In the genomic region with DNA sequence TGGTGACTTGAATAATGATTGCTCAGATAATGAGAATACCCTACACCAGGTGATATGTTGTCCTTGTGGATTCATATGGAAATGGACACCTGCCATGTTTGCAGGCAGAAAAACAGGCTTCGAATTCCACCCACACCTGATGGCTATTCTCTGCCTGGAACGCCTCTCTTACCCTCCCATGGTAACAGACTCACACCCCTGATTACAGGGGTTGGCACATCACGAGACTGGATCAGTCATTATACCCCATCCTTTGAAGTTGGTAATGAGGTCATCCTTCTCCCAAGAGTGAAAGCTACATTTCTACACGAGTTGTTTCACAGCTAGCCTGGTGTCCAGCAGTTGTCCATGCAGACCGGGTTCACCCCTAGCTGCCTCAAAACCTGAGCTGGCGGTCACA, we compare ENCODE assay signal across 21 cellular contexts.
A peak's percentile ranks its signal among the peaks of the same experiment; 100 is the strongest.
DNase-seq lines count a peak whose midpoint lies in the region; FAIRE-seq and TF ChIP-seq lines count a peak whose summit lies in the region.
"Had no signal": no experiment of that assay in that cellular context is flagged by ENCODE, and none has a peak within 500 bp of the region (broad histone marks: within the 10 kb centered on the region; RNA-seq: fewer than 3 reads in every experiment).

No MANE protein-coding gene starts in this region.

- H3K27ac Mint-ChIP-seq in activated CD4-positive, alpha-beta memory T cell treated with anti-CD3 and anti-CD28 coated beads for 36 hours, result no peak overlapping the region

- DNase-seq in NCI-H1105 treated with DMSO at 0.1 percent for 48 hours (lab: John Stamatoyannopoulos, UW) (peak; percentile 25), NCI-H1105 (lab: John Stamatoyannopoulos, UW) (no peak), NCI-H2107 treated with DMSO at 0.1 percent for 48 hours (lab: John Stamatoyannopoulos, UW; ENCODE audit: unreplicated experiment) (peak; percentile 78), bronchial epithelial cell (ENCODE audit: low read depth) (peak; percentile 51), kidney epithelial cell (ENCODE audit: low read depth) (peak; percentile 25), cardiac septum (ENCODE audit: low spot score) (no peak)
- no peak for DNase-seq in activated CD4-positive, alpha-beta memory T cell treated with anti-CD3 and anti-CD28 coated beads for 36 hours
- no peak for DNase-seq in activated CD4-positive, alpha-beta T cell treated with anti-CD3 and anti-CD28 coated beads, Interleukin-2, amount 50 U/mL, for 1 hour
- DNase-seq: activated CD4-positive, CD25-positive, alpha-beta regulatory T cell treated with anti-CD3 and anti-CD28 coated beads, Interleukin-2, amount 50 U/mL, for 72 hours; activated gamma-delta T cell; central memory CD4-positive, alpha-beta T cell; DMS 273 treated with DMSO at 0.1 percent for 48 hours; NCI-H187 treated with DMSO at 0.1 percent for 48 hours; occipital lobe; sigmoid colon; SJCRH30; stimulated activated CD4-positive, alpha-beta T cell treated with anti-CD3 and anti-CD28 coated beads, Interleukin-1b, Interleukin-23, amount 100 ng/mL, for 48 hours; stimulated activated naive CD8-positive, alpha-beta T cell treated with anti-CD3 and anti-CD28 coated beads, Interleukin-15, amount 100 ng/mL, for 72 hours; T-helper 2 cell had no signal

- H3K27me3 ChIP-seq in bronchial epithelial cell (ENCODE audit: control insufficient read depth, insufficient read depth, low read length) (no peaks in the 10 kb centered on the region), kidney epithelial cell (ENCODE audit: control insufficient read depth, insufficient read depth, low read length) (no peaks in the 10 kb centered on the region)
- H3K27me3 ChIP-seq: BLaER1 treated with 17β-estradiol and CSF1 and Interleukin-3, amounts not matched to agents 10 nM and 100 nM; sigmoid colon; SJCRH30 had no signal

- CTCF ChIA-PET in activated CD4-positive, alpha-beta memory T cell treated with anti-CD3 and anti-CD28 coated beads for 36 hours (lab: Charles Lee), result no interaction called here

- H3K4me3 ChIP-seq in bronchial epithelial cell (ENCODE audit: low read depth, low read length), result no peak overlapping the region
- no peak overlapping the region for H3K4me3 ChIP-seq in kidney epithelial cell (ENCODE audit: low read depth, low read length)
- H3K4me3 ChIP-seq: BLaER1 treated with 17β-estradiol and CSF1 and Interleukin-3, amounts not matched to agents 10 nM and 100 nM; sigmoid colon; SJCRH30 had no signal

- no peaks in the 10 kb centered on the region for H3K4me1 Mint-ChIP-seq in activated CD4-positive, alpha-beta memory T cell treated with anti-CD3 and anti-CD28 coated beads for 36 hours (ENCODE audit: low read depth)
- H3K4me1 Mint-ChIP-seq: stimulated activated naive CD8-positive, alpha-beta T cell treated with anti-CD3 and anti-CD28 coated beads, Interleukin-15, amount 100 ng/mL, for 72 hours had no signal

- POLR2A ChIA-PET in activated CD4-positive, alpha-beta memory T cell treated with anti-CD3 and anti-CD28 coated beads for 36 hours (lab: Charles Lee), result no interaction called here

- no peak overlapping the region for H3K4me3 Mint-ChIP-seq in activated CD4-positive, alpha-beta memory T cell treated with anti-CD3 and anti-CD28 coated beads for 36 hours
- H3K4me3 Mint-ChIP-seq: stimulated activated naive CD8-positive, alpha-beta T cell treated with anti-CD3 and anti-CD28 coated beads, Interleukin-15, amount 100 ng/mL, for 72 hours had no signal

- H3K36me3 Mint-ChIP-seq in activated CD4-positive, alpha-beta memory T cell treated with anti-CD3 and anti-CD28 coated beads for 36 hours, result no peaks in the 10 kb centered on the region

- no peak for TF ChIP-seq CTCF in bronchial epithelial cell (IDR thresholded peaks at IDR 0.05; ENCODE audit: insufficient read depth, low read length, severe bottlenecking)
- TF ChIP-seq CTCF in kidney epithelial cell (IDR thresholded peaks at IDR 0.05; ENCODE audit: insufficient read depth, low read length, poor library complexity, severe bottlenecking), result no peak

- no peaks in the 10 kb centered on the region for H3K9me3 Mint-ChIP-seq in activated CD4-positive, alpha-beta memory T cell treated with anti-CD3 and anti-CD28 coated beads for 36 hours

- no peaks in the 10 kb centered on the region for H3K36me3 ChIP-seq in bronchial epithelial cell (ENCODE audit: control insufficient read depth, insufficient read depth, low read length)
- H3K36me3 ChIP-seq in kidney epithelial cell (ENCODE audit: control insufficient read depth, insufficient read depth, low read length), result no peaks in the 10 kb centered on the region
- H3K36me3 ChIP-seq: BLaER1 treated with 17β-estradiol and CSF1 and Interleukin-3, amounts not matched to agents 10 nM and 100 nM; sigmoid colon; SJCRH30 had no signal

- FAIRE-seq in bronchial epithelial cell (lab: Jason Lieb, UNC), result no peak
- FAIRE-seq: H54 had no signal

- intact Hi-C loops in activated CD4-positive, alpha-beta memory T cell treated with anti-CD3 and anti-CD28 coated beads for 36 hours (cut with micrococcal nuclease), result no loop called here
- intact Hi-C loops in cardiac septum (cut with DNase I), result no loop called here

- H3K27me3 Mint-ChIP-seq in activated CD4-positive, alpha-beta memory T cell treated with anti-CD3 and anti-CD28 coated beads for 36 hours, result peaks cover 12% of the 10 kb centered on the region

Comparison
In these comparisons a context has a peak if more than half of its experiments do, and no peak if none do; other contexts are left out.
1. DNase-seq: peak in NCI-H1105 treated with DMSO at 0.1 percent for 48 hours (single experiment), NCI-H2107 treated with DMSO at 0.1 percent for 48 hours (single experiment), bronchial epithelial cell (single experiment) and kidney epithelial cell (single experiment); none in NCI-H1105 (single experiment), activated CD4-positive, alpha-beta memory T cell treated with anti-CD3 and anti-CD28 coated beads for 36 hours (single experiment), activated CD4-positive, alpha-beta T cell treated with anti-CD3 and anti-CD28 coated beads, Interleukin-2, amount 50 U/mL, for 1 hour (single experiment) and cardiac septum (single experiment).